1 cellular context compared by ENCODE assay signal in the genomic region with DNA sequence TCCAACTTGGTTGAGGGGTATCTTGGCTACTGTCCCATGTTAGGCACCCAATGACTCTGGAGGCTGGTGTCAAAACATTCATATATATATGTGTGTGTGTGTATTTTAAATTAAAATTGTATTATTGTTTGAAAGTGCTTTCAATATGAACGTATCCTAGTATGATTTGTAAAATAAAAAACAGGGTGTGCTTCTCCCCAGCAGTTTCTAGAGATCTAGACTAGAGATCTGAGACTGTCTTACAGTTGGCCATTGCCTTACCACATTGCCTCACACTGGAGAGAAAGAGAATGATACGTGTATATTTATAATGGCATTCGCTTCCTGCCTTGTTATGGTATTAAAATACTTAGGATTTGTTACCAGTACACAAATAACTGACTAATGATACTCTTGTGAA.
A peak's percentile ranks its signal among the peaks of the same experiment; 100 is the strongest.
TF ChIP-seq lines count a peak whose summit lies in the region.

No MANE protein-coding gene starts in this region.

TF ChIP-seq in HepG2, 621 proteins besides CTCF, POLR2A, EP300 and RAD21:
- TF ChIP-seq ZNF329 (CRISPR knock-in tag; IDR thresholded peaks at IDR 0.05; ENCODE audit: low read depth), result no peak
- peak; percentile 39; the same call in 1 of the 2 replicates for TF ChIP-seq CEBPG (CRISPR knock-in tag; IDR thresholded peaks at IDR 0.05)
- TF ChIP-seq ZNF235 (CRISPR knock-in tag; IDR thresholded peaks at IDR 0.05; ENCODE audit: borderline replicate concordance), result no peak
- TF ChIP-seq CREB1 (IDR thresholded peaks at IDR 0.05), result no peak
- TF ChIP-seq CREB1 (CRISPR knock-in tag; IDR thresholded peaks at IDR 0.05), result 0 out of 2 replicates have a peak, but pooled peaks have one; percentile 20
- peak in 1 of 2 experiments; percentile 50; a peak in 1 of 4 replicates for TF ChIP-seq HMGXB4 (CRISPR knock-in tag; IDR thresholded peaks at IDR 0.05; ENCODE audit: borderline replicate concordance in 1 of 2, low read depth in 1 of 2)
- no peak for TF ChIP-seq RFXAP (CRISPR knock-in tag; IDR thresholded peaks at IDR 0.05; ENCODE audit: borderline replicate concordance)
- 0 out of 2 replicates have a peak, but pooled peaks have one; percentile 6 for TF ChIP-seq KLF12 (CRISPR knock-in tag; IDR thresholded peaks at IDR 0.05; ENCODE audit: borderline replicate concordance)
TF ChIP-seq in HepG2: peak in this region for 4.
